1 cellular context compared by ENCODE assay signal in the genomic region with DNA sequence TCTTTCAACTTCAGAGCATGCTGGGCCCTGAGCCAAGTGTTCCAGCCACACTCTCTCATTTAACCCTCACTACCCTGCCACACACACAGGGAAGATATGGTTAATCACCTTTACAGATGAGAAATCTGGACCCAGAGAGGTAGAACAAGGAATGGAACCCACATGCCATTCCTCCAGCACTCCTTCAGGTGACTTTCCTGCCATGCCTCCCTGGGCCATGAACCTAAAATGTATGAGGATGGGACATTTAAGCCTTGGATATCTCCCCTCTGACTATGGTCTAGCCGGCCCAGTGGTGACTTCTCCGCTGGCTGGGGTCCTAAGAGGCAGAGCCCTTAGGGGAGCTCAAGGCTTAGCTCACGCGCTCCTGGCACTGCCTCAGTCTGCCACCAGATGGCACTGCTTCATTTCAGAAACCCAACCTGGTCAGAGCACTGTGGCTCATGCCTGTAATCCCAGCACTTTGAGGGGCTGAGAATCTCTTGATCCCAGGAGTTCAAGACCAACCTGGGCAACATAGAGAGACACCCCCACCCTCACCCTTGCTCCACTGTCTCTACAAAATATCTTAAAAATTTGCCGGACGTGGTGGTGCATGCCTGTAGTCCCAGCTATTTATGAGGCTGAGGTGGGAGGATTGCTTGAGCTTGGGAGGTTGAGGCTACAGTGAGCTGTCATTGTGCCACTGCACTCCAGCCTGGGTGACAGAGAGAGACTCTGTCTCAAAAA.
TF ChIP-seq lines count a peak whose summit lies in the region.

No MANE protein-coding gene starts in this region.

TF ChIP-seq in HepG2, 621 proteins besides CTCF, POLR2A, EP300 and RAD21 (continued from another document and continues in another):
- TF ChIP-seq, protein P1, sequence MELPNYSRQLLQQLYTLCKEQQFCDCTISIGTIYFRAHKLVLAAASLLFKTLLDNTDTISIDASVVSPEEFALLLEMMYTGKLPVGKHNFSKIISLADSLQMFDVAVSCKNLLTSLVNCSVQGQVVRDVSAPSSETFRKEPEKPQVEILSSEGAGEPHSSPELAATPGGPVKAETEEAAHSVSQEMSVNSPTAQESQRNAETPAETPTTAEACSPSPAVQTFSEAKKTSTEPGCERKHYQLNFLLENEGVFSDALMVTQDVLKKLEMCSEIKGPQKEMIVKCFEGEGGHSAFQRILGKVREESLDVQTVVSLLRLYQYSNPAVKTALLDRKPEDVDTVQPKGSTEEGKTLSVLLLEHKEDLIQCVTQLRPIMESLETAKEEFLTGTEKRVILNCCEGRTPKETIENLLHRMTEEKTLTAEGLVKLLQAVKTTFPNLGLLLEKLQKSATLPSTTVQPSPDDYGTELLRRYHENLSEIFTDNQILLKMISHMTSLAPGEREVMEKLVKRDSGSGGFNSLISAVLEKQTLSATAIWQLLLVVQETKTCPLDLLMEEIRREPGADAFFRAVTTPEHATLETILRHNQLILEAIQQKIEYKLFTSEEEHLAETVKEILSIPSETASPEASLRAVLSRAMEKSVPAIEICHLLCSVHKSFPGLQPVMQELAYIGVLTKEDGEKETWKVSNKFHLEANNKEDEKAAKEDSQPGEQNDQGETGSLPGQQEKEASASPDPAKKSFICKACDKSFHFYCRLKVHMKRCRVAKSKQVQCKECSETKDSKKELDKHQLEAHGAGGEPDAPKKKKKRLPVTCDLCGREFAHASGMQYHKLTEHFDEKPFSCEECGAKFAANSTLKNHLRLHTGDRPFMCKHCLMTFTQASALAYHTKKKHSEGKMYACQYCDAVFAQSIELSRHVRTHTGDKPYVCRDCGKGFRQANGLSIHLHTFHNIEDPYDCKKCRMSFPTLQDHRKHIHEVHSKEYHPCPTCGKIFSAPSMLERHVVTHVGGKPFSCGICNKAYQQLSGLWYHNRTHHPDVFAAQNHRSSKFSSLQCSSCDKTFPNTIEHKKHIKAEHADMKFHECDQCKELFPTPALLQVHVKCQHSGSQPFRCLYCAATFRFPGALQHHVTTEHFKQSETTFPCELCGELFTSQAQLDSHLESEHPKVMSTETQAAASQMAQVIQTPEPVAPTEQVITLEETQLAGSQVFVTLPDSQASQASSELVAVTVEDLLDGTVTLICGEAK (IDR thresholded peaks at IDR 0.05), result no peak
- TF ChIP-seq, protein P1 (CRISPR knock-in tag; IDR thresholded peaks at IDR 0.05), result no peak
- 0 out of 2 replicates have a peak, but pooled peaks have one; percentile 25 for TF ChIP-seq TGIF2 (CRISPR knock-in tag; IDR thresholded peaks at IDR 0.05)
- peak; percentile 74 for TF ChIP-seq THAP11 (CRISPR knock-in tag; IDR thresholded peaks at IDR 0.05)
- peak; percentile 42; the same call in 1 of the 2 replicates for TF ChIP-seq RXRB (CRISPR knock-in tag; IDR thresholded peaks at IDR 0.05; ENCODE audit: borderline replicate concordance)
- 0 out of 2 replicates have a peak, but pooled peaks have one; percentile 55 for TF ChIP-seq KLF11 (CRISPR knock-in tag; IDR thresholded peaks at IDR 0.05)
- TF ChIP-seq FOXA1 (IDR thresholded peaks at IDR 0.05), result no peak
- TF ChIP-seq FOXA1 (CRISPR knock-in tag; IDR thresholded peaks at IDR 0.05), result 0 out of 2 replicates have a peak, but pooled peaks have one; percentile 6
- TF ChIP-seq, protein P2, sequence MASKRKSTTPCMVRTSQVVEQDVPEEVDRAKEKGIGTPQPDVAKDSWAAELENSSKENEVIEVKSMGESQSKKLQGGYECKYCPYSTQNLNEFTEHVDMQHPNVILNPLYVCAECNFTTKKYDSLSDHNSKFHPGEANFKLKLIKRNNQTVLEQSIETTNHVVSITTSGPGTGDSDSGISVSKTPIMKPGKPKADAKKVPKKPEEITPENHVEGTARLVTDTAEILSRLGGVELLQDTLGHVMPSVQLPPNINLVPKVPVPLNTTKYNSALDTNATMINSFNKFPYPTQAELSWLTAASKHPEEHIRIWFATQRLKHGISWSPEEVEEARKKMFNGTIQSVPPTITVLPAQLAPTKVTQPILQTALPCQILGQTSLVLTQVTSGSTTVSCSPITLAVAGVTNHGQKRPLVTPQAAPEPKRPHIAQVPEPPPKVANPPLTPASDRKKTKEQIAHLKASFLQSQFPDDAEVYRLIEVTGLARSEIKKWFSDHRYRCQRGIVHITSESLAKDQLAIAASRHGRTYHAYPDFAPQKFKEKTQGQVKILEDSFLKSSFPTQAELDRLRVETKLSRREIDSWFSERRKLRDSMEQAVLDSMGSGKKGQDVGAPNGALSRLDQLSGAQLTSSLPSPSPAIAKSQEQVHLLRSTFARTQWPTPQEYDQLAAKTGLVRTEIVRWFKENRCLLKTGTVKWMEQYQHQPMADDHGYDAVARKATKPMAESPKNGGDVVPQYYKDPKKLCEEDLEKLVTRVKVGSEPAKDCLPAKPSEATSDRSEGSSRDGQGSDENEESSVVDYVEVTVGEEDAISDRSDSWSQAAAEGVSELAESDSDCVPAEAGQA (IDR thresholded peaks at IDR 0.05; ENCODE audit: low read depth), result no peak
- TF ChIP-seq, protein P2 (CRISPR knock-in tag; IDR thresholded peaks at IDR 0.05; ENCODE audit: borderline replicate concordance), result no peak
- TF ChIP-seq, protein P3, sequence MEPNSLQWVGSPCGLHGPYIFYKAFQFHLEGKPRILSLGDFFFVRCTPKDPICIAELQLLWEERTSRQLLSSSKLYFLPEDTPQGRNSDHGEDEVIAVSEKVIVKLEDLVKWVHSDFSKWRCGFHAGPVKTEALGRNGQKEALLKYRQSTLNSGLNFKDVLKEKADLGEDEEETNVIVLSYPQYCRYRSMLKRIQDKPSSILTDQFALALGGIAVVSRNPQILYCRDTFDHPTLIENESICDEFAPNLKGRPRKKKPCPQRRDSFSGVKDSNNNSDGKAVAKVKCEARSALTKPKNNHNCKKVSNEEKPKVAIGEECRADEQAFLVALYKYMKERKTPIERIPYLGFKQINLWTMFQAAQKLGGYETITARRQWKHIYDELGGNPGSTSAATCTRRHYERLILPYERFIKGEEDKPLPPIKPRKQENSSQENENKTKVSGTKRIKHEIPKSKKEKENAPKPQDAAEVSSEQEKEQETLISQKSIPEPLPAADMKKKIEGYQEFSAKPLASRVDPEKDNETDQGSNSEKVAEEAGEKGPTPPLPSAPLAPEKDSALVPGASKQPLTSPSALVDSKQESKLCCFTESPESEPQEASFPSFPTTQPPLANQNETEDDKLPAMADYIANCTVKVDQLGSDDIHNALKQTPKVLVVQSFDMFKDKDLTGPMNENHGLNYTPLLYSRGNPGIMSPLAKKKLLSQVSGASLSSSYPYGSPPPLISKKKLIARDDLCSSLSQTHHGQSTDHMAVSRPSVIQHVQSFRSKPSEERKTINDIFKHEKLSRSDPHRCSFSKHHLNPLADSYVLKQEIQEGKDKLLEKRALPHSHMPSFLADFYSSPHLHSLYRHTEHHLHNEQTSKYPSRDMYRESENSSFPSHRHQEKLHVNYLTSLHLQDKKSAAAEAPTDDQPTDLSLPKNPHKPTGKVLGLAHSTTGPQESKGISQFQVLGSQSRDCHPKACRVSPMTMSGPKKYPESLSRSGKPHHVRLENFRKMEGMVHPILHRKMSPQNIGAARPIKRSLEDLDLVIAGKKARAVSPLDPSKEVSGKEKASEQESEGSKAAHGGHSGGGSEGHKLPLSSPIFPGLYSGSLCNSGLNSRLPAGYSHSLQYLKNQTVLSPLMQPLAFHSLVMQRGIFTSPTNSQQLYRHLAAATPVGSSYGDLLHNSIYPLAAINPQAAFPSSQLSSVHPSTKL (CRISPR knock-in tag; IDR thresholded peaks at IDR 0.05), result 0 out of 2 replicates have a peak, but pooled peaks have one; percentile 27
- TF ChIP-seq, protein P4, sequence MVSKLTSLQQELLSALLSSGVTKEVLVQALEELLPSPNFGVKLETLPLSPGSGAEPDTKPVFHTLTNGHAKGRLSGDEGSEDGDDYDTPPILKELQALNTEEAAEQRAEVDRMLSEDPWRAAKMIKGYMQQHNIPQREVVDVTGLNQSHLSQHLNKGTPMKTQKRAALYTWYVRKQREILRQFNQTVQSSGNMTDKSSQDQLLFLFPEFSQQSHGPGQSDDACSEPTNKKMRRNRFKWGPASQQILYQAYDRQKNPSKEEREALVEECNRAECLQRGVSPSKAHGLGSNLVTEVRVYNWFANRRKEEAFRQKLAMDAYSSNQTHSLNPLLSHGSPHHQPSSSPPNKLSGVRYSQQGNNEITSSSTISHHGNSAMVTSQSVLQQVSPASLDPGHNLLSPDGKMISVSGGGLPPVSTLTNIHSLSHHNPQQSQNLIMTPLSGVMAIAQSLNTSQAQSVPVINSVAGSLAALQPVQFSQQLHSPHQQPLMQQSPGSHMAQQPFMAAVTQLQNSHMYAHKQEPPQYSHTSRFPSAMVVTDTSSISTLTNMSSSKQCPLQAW (CRISPR knock-in tag; IDR thresholded peaks at IDR 0.05), result peak; percentile 48; the same call in 1 of the 2 replicates
- no peak for TF ChIP-seq ZNF253 (CRISPR knock-in tag; IDR thresholded peaks at IDR 0.05; ENCODE audit: borderline replicate concordance)
- TF ChIP-seq KDM2A (CRISPR knock-in tag; IDR thresholded peaks at IDR 0.05; ENCODE audit: borderline replicate concordance, low read depth), result peak; percentile 37; the same call in 1 of the 2 replicates
- no peak; the same call in 1 of the 2 replicates for TF ChIP-seq REPIN1 (CRISPR knock-in tag; IDR thresholded peaks at IDR 0.05; ENCODE audit: borderline replicate concordance, low read depth)
- TF ChIP-seq, protein P5, sequence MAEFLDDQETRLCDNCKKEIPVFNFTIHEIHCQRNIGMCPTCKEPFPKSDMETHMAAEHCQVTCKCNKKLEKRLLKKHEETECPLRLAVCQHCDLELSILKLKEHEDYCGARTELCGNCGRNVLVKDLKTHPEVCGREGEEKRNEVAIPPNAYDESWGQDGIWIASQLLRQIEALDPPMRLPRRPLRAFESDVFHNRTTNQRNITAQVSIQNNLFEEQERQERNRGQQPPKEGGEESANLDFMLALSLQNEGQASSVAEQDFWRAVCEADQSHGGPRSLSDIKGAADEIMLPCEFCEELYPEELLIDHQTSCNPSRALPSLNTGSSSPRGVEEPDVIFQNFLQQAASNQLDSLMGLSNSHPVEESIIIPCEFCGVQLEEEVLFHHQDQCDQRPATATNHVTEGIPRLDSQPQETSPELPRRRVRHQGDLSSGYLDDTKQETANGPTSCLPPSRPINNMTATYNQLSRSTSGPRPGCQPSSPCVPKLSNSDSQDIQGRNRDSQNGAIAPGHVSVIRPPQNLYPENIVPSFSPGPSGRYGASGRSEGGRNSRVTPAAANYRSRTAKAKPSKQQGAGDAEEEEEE (CRISPR knock-in tag; IDR thresholded peaks at IDR 0.05; ENCODE audit: borderline replicate concordance), result 0 out of 2 replicates have a peak, but pooled peaks have one; percentile 61
- TF ChIP-seq, protein P6, sequence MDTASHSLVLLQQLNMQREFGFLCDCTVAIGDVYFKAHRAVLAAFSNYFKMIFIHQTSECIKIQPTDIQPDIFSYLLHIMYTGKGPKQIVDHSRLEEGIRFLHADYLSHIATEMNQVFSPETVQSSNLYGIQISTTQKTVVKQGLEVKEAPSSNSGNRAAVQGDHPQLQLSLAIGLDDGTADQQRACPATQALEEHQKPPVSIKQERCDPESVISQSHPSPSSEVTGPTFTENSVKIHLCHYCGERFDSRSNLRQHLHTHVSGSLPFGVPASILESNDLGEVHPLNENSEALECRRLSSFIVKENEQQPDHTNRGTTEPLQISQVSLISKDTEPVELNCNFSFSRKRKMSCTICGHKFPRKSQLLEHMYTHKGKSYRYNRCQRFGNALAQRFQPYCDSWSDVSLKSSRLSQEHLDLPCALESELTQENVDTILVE (CRISPR knock-in tag; IDR thresholded peaks at IDR 0.05), result peak; percentile 56; the same call in 1 of the 2 replicates
- 0 out of 2 replicates have a peak, but pooled peaks have one; percentile 39 for TF ChIP-seq MYNN (CRISPR knock-in tag; IDR thresholded peaks at IDR 0.05; ENCODE audit: low read depth)
